Comparison of ENCODE assay signal across 32 cellular contexts in genomic region chr16:13856398-13856797, GRCh38.
"Had no signal": no experiment of that assay in that cellular context is flagged by ENCODE, and none has a peak within 500 bp of the region (broad histone marks: within the 10 kb centered on the region; RNA-seq: fewer than 3 reads in every experiment).

No MANE protein-coding gene starts in this region.

- DNase-seq: heart left ventricle; hypothalamus; islet precursor cell; left cardiac atrium; left lung; lower lobe of right lung; mammary epithelial cell; mesenchymal stem cell; naive B cell; natural killer cell; nephron progenitor cell; occipital lobe; ovary; retina; right cardiac atrium; sigmoid colon; small intestine; stimulated activated CD4-positive, alpha-beta T cell treated with anti-CD3 and anti-CD28 coated beads, Interleukin-1b, Interleukin-23, amount 100 ng/mL, for 48 hours; stimulated activated CD4-positive, alpha-beta T cell treated with anti-CD3 and anti-CD28 coated beads, Interleukin-2, amount 100 ng/mL, for 48 hours; stimulated activated CD4-positive, alpha-beta T cell treated with anti-CD3 and anti-CD28 coated beads, Interleukin-4, amount 100 ng/mL, for 4 hours; stimulated activated CD8-positive, alpha-beta memory T cell treated with anti-CD3 and anti-CD28 coated beads, Interleukin-4, amount 100 ng/mL, for 48 hours; stimulated activated naive CD4-positive, alpha-beta T cell treated with Interleukin-2 at 50 U/mL for 16 hours; stomach; testis; tibial artery; trophoblast cell; upper lobe of right lung had no signal

- H3K4me1 ChIP-seq: heart left ventricle, left lung, lower lobe of right lung, neural progenitor cell, sigmoid colon, stomach, testis, upper lobe of right lung had no signal

- H2AFZ ChIP-seq: neural progenitor cell had no signal

- H3K27ac Mint-ChIP-seq: mesothelial cell of epicardium; naive B cell; natural killer cell; nephron progenitor cell; neural progenitor cell; progenitor cell of endocrine pancreas; stimulated activated memory B cell treated with anti-CD40 and anti-IgM and Interleukin-4, amounts not matched to agents 10 μg/mL and 1 μg/mL and 100 μg/mL, for 72 hours had no signal

- H3K4me3 Mint-ChIP-seq: mesothelial cell of epicardium; naive B cell; natural killer cell; nephron progenitor cell; neural progenitor cell; stimulated activated memory B cell treated with anti-CD40 and anti-IgM and Interleukin-4, amounts not matched to agents 10 μg/mL and 1 μg/mL and 100 μg/mL, for 72 hours had no signal

- H3K4me2 ChIP-seq: neural progenitor cell had no signal

- H3K4me3 ChIP-seq: heart left ventricle, left lung, lower lobe of right lung, neural progenitor cell, ovary, sigmoid colon, stomach, testis, tibial artery, upper lobe of right lung had no signal

- H3K4me1 Mint-ChIP-seq: mesothelial cell of epicardium; naive B cell; natural killer cell; nephron progenitor cell; neural progenitor cell; stimulated activated memory B cell treated with anti-CD40 and anti-IgM and Interleukin-4, amounts not matched to agents 10 μg/mL and 1 μg/mL and 100 μg/mL, for 72 hours had no signal

- H3K27me3 ChIP-seq: neural progenitor cell, neutrophil, ovary, sigmoid colon, testis, tibial artery, upper lobe of right lung had no signal

- ATAC-seq: heart left ventricle; left cardiac atrium; left lung; lower lobe of right lung; natural killer cell; right cardiac atrium; stimulated activated memory B cell treated with anti-CD40 and anti-IgM and Interleukin-4, amounts not matched to agents 10 μg/mL and 1 μg/mL and 100 μg/mL, for 72 hours; upper lobe of right lung had no signal

- H3K9ac ChIP-seq: neural progenitor cell had no signal

- H3K27ac ChIP-seq: heart left ventricle, left lung, lower lobe of right lung, neural progenitor cell, neutrophil, ovary, sigmoid colon, stomach, testis, tibial artery, upper lobe of right lung had no signal

- H3K9me3 ChIP-seq: heart left ventricle, left lung, lower lobe of right lung, neutrophil, ovary, sigmoid colon, stomach, testis, tibial artery, upper lobe of right lung had no signal

- H3K36me3 ChIP-seq: heart left ventricle, left lung, lower lobe of right lung, neural progenitor cell, neutrophil, ovary, sigmoid colon, stomach, tibial artery, upper lobe of right lung had no signal

- H3K9me3 Mint-ChIP-seq: mesothelial cell of epicardium had no signal

- H3K36me3 Mint-ChIP-seq: mesothelial cell of epicardium; naive B cell; natural killer cell; neural progenitor cell; stimulated activated memory B cell treated with anti-CD40 and anti-IgM and Interleukin-4, amounts not matched to agents 10 μg/mL and 1 μg/mL and 100 μg/mL, for 72 hours had no signal
